19 cellular contexts compared by ENCODE assay signal in the genomic region with DNA sequence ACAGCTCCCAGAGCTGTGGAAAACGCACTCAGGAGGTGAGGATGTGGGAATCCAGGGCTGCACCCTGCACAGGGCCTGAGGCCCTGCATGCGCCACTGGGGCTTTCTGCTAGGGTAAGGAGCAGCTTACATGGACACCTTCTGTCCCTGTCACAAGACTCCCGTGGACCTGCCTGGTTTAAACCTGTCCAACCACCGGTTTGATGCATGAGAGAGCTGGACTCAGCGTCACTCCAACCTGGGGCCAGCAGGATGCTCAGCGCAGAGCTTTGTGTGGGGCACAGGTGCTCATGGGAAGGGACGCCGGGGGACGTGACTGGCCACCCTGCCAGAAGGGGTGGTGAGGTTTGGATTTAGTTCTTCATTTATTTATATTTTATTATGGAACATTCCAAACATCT.
"Had no signal": no experiment of that assay in that cellular context is flagged by ENCODE, and none has a peak within 500 bp of the region (broad histone marks: within the 10 kb centered on the region; RNA-seq: fewer than 3 reads in every experiment).

No MANE protein-coding gene starts in this region.

- H3K9me3 Mint-ChIP-seq: activated CD4-positive, alpha-beta memory T cell treated with anti-CD3 and anti-CD28 coated beads for 36 hours; activated naive CD4-positive, alpha-beta T cell treated with anti-CD3 and anti-CD28 coated beads, Interleukin-2, amount 50 U/mL, for 72 hours; activated T-cell treated with anti-CD3 and anti-CD28 coated beads, Interleukin-2, amount 50 U/mL, for 4 hours; naive thymus-derived CD4-positive, alpha-beta T cell; stimulated activated naive CD8-positive, alpha-beta T cell treated with anti-CD3 and anti-CD28 coated beads, Interleukin-15, Interleukin-2, amounts not matched to agents 100 ng/mL and 50 ng/mL, for 24 hours had no signal

- ATAC-seq: activated CD4-positive, alpha-beta T cell treated with anti-CD3 and anti-CD28 coated beads for 36 hours; activated naive CD4-positive, alpha-beta T cell treated with anti-CD3 and anti-CD28 coated beads, Interleukin-2, amount 50 U/mL, for 72 hours; activated T-cell treated with anti-CD3 and anti-CD28 coated beads, Interleukin-2, amount 50 U/mL, for 4 hours; foreskin keratinocyte; left lobe of liver; mucosa of descending colon; naive thymus-derived CD4-positive, alpha-beta T cell; right lobe of liver; T-helper 17 cell had no signal

- H3K36me3 ChIP-seq: prostate gland, uterus, WERI-Rb-1 had no signal

- H3K9me3 ChIP-seq: mucosa of descending colon, prostate gland, right lobe of liver, uterus had no signal

- H3K4me1 ChIP-seq: foreskin keratinocyte, prostate gland, right lobe of liver, uterus had no signal

- H3K27ac ChIP-seq: foreskin keratinocyte, prostate gland, right lobe of liver, uterus, WERI-Rb-1 had no signal

- H3K4me3 Mint-ChIP-seq: activated CD4-positive, alpha-beta memory T cell treated with anti-CD3 and anti-CD28 coated beads for 36 hours; activated CD4-positive, alpha-beta T cell treated with anti-CD3 and anti-CD28 coated beads for 36 hours; activated T-cell treated with anti-CD3 and anti-CD28 coated beads, Interleukin-2, amount 50 U/mL, for 4 hours; naive thymus-derived CD4-positive, alpha-beta T cell; stimulated activated naive CD8-positive, alpha-beta T cell treated with anti-CD3 and anti-CD28 coated beads, Interleukin-15, Interleukin-2, amounts not matched to agents 100 ng/mL and 50 ng/mL, for 24 hours; T-helper 17 cell had no signal

- H3K4me2 ChIP-seq: smooth muscle cell had no signal

- H3K4me3 ChIP-seq: mucosa of descending colon, prostate gland, right lobe of liver, smooth muscle cell, uterus had no signal

- H3K36me3 Mint-ChIP-seq: activated CD4-positive, alpha-beta memory T cell treated with anti-CD3 and anti-CD28 coated beads for 36 hours; activated naive CD4-positive, alpha-beta T cell treated with anti-CD3 and anti-CD28 coated beads, Interleukin-2, amount 50 U/mL, for 72 hours; naive thymus-derived CD4-positive, alpha-beta T cell had no signal

- H3K27ac Mint-ChIP-seq: activated CD4-positive, alpha-beta memory T cell treated with anti-CD3 and anti-CD28 coated beads for 36 hours; activated CD4-positive, alpha-beta T cell treated with anti-CD3 and anti-CD28 coated beads for 36 hours; activated naive CD4-positive, alpha-beta T cell treated with anti-CD3 and anti-CD28 coated beads, Interleukin-2, amount 50 U/mL, for 72 hours; naive thymus-derived CD4-positive, alpha-beta T cell; stimulated activated naive CD8-positive, alpha-beta T cell treated with anti-CD3 and anti-CD28 coated beads, Interleukin-15, Interleukin-2, amounts not matched to agents 100 ng/mL and 50 ng/mL, for 24 hours; T-helper 17 cell had no signal

- H3K27me3 ChIP-seq: right lobe of liver, uterus had no signal

- DNase-seq: activated CD4-positive, alpha-beta memory T cell treated with anti-CD3 and anti-CD28 coated beads for 36 hours; activated CD4-positive, alpha-beta T cell treated with anti-CD3 and anti-CD28 coated beads for 36 hours; activated gamma-delta T cell; activated T-cell treated with anti-CD3 and anti-CD28 coated beads, Interleukin-2, amount 50 U/mL, for 4 hours; caudate nucleus; effector CD4-positive, alpha-beta T cell; foreskin keratinocyte; naive thymus-derived CD4-positive, alpha-beta T cell; nucleus accumbens; T-helper 17 cell; uterus; WERI-Rb-1 had no signal
